ENCODE assay signal across 9 cellular contexts in genomic region chr16:55035037-55035436, GRCh38.
DNase-seq lines count a peak whose midpoint lies in the region; ATAC-seq and TF ChIP-seq lines count a peak whose summit lies in the region.
"Had no signal": no experiment of that assay in that cellular context is flagged by ENCODE, and none has a peak within 500 bp of the region (broad histone marks: within the 10 kb centered on the region; RNA-seq: fewer than 3 reads in every experiment).

No MANE protein-coding gene starts in this region.

- no peak for ATAC-seq in activated CD8-positive, alpha-beta T cell treated with anti-CD3 and anti-CD28 coated beads, Interleukin-2, amount 10 ng/mL, durations not matched to agents 7 days and 5 days
- peak; percentile 33 to 70 (median 61) for ATAC-seq in right lobe of liver

- no peaks in the 10 kb centered on the region for H3K4me1 Mint-ChIP-seq in activated CD8-positive, alpha-beta T cell treated with anti-CD3 and anti-CD28 coated beads, Interleukin-2, amount 10 ng/mL, durations not matched to agents 7 days and 5 days (ENCODE audit: low read depth)

- H3K27ac ChIP-seq in right lobe of liver, result no peak overlapping the region
- H3K27ac ChIP-seq: vagina had no signal

- H3K27me3 ChIP-seq in right lobe of liver, result no peaks in the 10 kb centered on the region
- H3K27me3 ChIP-seq: vagina had no signal

- H3K9me3 ChIP-seq in right lobe of liver, result no peaks in the 10 kb centered on the region
- H3K9me3 ChIP-seq: vagina had no signal

- no peak overlapping the region for H3K4me3 Mint-ChIP-seq in activated CD8-positive, alpha-beta T cell treated with anti-CD3 and anti-CD28 coated beads, Interleukin-2, amount 10 ng/mL, durations not matched to agents 7 days and 5 days
- H3K4me3 Mint-ChIP-seq: T-helper 1 cell treated with Interleukin-12 subunit alpha and Interleukin-12 subunit beta and Interleukin-4 antibody, amounts not matched to agents 30 μg/mL and 1 μg/mL, for 36 hours had no signal

- peak; percentile 18 for TF ChIP-seq CTCF in GM10248 (IDR thresholded peaks at IDR 0.05; ENCODE audit: control extremely low read depth, extremely low read depth, low read depth, missing control alignments)
- peak; percentile 14 to 60 (median 49) for TF ChIP-seq CTCF in right lobe of liver (IDR thresholded peaks at IDR 0.05)

- POLR2A ChIA-PET in GM10248 (lab: Yijun Ruan, JAX), result no interaction called here
- POLR2A ChIA-PET in activated CD8-positive, alpha-beta T cell treated with anti-CD3 and anti-CD28 coated beads, Interleukin-2, amount 10 ng/mL, durations not matched to agents 7 days and 5 days (lab: Charles Lee), result no interaction called here

- no peaks in the 10 kb centered on the region for H3K36me3 Mint-ChIP-seq in activated CD8-positive, alpha-beta T cell treated with anti-CD3 and anti-CD28 coated beads, Interleukin-2, amount 10 ng/mL, durations not matched to agents 7 days and 5 days (ENCODE audit: low read depth)

- 21% methylated on average over 7 of the region's 7 CpGs for WGBS in right lobe of liver (ENCODE audit: insufficient coverage, low coverage, low lambda C conversion rate, missing lambda C conversion rate)

- H3K27ac Mint-ChIP-seq in activated CD8-positive, alpha-beta T cell treated with anti-CD3 and anti-CD28 coated beads, Interleukin-2, amount 10 ng/mL, durations not matched to agents 7 days and 5 days, result no peak overlapping the region
- H3K27ac Mint-ChIP-seq: T-helper 1 cell treated with Interleukin-12 subunit alpha and Interleukin-12 subunit beta and Interleukin-4 antibody, amounts not matched to agents 30 μg/mL and 1 μg/mL, for 36 hours had no signal

- CTCF ChIA-PET in GM10248 (lab: Yijun Ruan, JAX), result interaction anchor here (1.0 to 2.8 kb wide), 6 partner anchors 9 to 222 kb away, joined by 4 to 10 read pairs (median 6); no protein-coding TSS in a partner anchor
- CTCF ChIA-PET in activated CD8-positive, alpha-beta T cell treated with anti-CD3 and anti-CD28 coated beads, Interleukin-2, amount 10 ng/mL, durations not matched to agents 7 days and 5 days (lab: Charles Lee), result no interaction called here

- intact Hi-C loops in right lobe of liver (cut with DNase I), result no loop called here

- H3K4me1 ChIP-seq in right lobe of liver, result no peaks in the 10 kb centered on the region
- H3K4me1 ChIP-seq: vagina had no signal

- H3K9me3 Mint-ChIP-seq in activated CD8-positive, alpha-beta T cell treated with anti-CD3 and anti-CD28 coated beads, Interleukin-2, amount 10 ng/mL, durations not matched to agents 7 days and 5 days (ENCODE audit: insufficient read depth), result no peaks in the 10 kb centered on the region
- H3K9me3 Mint-ChIP-seq: T-helper 1 cell treated with Interleukin-12 subunit alpha and Interleukin-12 subunit beta and Interleukin-4 antibody, amounts not matched to agents 30 μg/mL and 1 μg/mL, for 36 hours had no signal

- H3K4me3 ChIP-seq in right lobe of liver, result no peak overlapping the region
- H3K4me3 ChIP-seq: vagina had no signal

- no peaks in the 10 kb centered on the region for H3K36me3 ChIP-seq in right lobe of liver
- H3K36me3 ChIP-seq: vagina had no signal

- DNase-seq in GM10248 (ENCODE audit: extremely low spot score), result peak; percentile 45
- DNase-seq in HuH-7 (ENCODE audit: low spot score), result peak; percentile 46
- DNase-seq in activated CD8-positive, alpha-beta T cell treated with anti-CD3 and anti-CD28 coated beads, Interleukin-2, amount 10 ng/mL, durations not matched to agents 7 days and 5 days, result peak; percentile 30
- DNase-seq in right lobe of liver, result peak in 2 of 3 donors; percentile 39 to 51
- no peak for DNase-seq in NCI-H128 (lab: John Stamatoyannopoulos, UW; ENCODE audit: unreplicated experiment)
- no peak for DNase-seq in ureter (ENCODE audit: low spot score)
- DNase-seq in NCI-H1092 (lab: John Stamatoyannopoulos, UW), result no peak

- no peak for TF ChIP-seq POLR2A in right lobe of liver (IDR thresholded peaks at IDR 0.05)

- no peaks in the 10 kb centered on the region for H3K27me3 Mint-ChIP-seq in activated CD8-positive, alpha-beta T cell treated with anti-CD3 and anti-CD28 coated beads, Interleukin-2, amount 10 ng/mL, durations not matched to agents 7 days and 5 days (ENCODE audit: low read depth)

Comparison
In these comparisons a context has a peak if more than half of its experiments do, and no peak if none do; other contexts are left out.
1. DNase-seq: peak in GM10248 (single experiment), HuH-7 (single experiment), activated CD8-positive, alpha-beta T cell treated with anti-CD3 and anti-CD28 coated beads, Interleukin-2, amount 10 ng/mL, durations not matched to agents 7 days and 5 days (single experiment) and right lobe of liver (2 of 3); none in NCI-H128 (single experiment), ureter (single experiment) and NCI-H1092 (single experiment).